19 cellular contexts compared by ENCODE assay signal in the genomic region with DNA sequence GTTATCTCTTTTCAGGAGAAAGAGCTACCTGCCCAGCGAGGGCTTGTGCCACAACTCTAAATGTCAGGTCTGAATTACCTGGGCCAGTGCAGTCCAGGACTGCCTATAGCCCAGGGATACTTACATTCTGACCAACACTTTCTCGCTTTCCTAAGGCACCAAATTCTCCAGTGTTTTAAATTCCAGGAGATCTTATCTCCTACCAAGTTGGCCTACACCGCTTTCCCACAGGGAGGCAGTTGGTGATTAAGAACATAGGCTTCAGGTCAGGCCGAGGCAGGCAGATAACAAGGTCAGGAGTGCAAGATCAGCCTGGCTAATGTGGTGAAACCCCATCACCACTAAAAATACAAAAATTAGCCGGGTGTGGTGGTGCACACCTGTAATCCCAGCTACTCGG. TPM values are rescaled to one million over a fixed set of nuclear protein-coding genes. Genes with fewer than 3 reads are reported as not detected.
DNase-seq lines count a peak whose midpoint lies in the region; TF ChIP-seq lines count a peak whose summit lies in the region.
"Had no signal": no experiment of that assay in that cellular context is flagged by ENCODE, and none has a peak within 500 bp of the region (broad histone marks: within the 10 kb centered on the region; RNA-seq: fewer than 3 reads in every experiment).

No MANE protein-coding gene starts in this region.

- H3K9me3 Mint-ChIP-seq in osteocyte (ENCODE audit: unreplicated experiment), result no peaks in the 10 kb centered on the region

- intact Hi-C loops in left ventricle myocardium inferior (cut with micrococcal nuclease), result no loop called here

- no peak overlapping the region for H3K4me3 ChIP-seq in left ventricle myocardium inferior
- H3K4me3 ChIP-seq: BLaER1 treated with 17β-estradiol and CSF1 and Interleukin-3, amounts not matched to agents 10 nM and 100 nM; HAP-1; K562 had no signal

- no peak overlapping the region for H3K27ac ChIP-seq in left ventricle myocardium inferior (replicated peaks)
- H3K27ac ChIP-seq: BLaER1 treated with 17β-estradiol and CSF1 and Interleukin-3, amounts not matched to agents 10 nM and 100 nM had no signal

- H3K27me3 Mint-ChIP-seq in osteocyte (ENCODE audit: unreplicated experiment), result peaks cover 22% of the 10 kb centered on the region

- no peaks in the 10 kb centered on the region for H3K36me3 ChIP-seq in left ventricle myocardium inferior
- H3K36me3 ChIP-seq: HAP-1 had no signal

- no peak overlapping the region for H3K4me3 Mint-ChIP-seq in osteocyte (ENCODE audit: unreplicated experiment)
- H3K4me3 Mint-ChIP-seq: B cell; CD8-positive, alpha-beta memory T cell had no signal

- H3K9me3 ChIP-seq in left ventricle myocardium inferior (replicated peaks), result peaks cover 6% of the 10 kb centered on the region

- H3K27me3 ChIP-seq in left ventricle myocardium inferior (ENCODE audit: low read depth), result no peaks in the 10 kb centered on the region
- H3K27me3 ChIP-seq: BLaER1 treated with 17β-estradiol and CSF1 and Interleukin-3, amounts not matched to agents 10 nM and 100 nM had no signal

- TF ChIP-seq CTCF in osteocyte (IDR thresholded peaks at IDR 0.05) (no peak), left ventricle myocardium inferior (IDR thresholded peaks at IDR 0.05; ENCODE audit: borderline replicate concordance) (no peak)

- H3K4me1 ChIP-seq in left ventricle myocardium inferior, result no peaks in the 10 kb centered on the region
- H3K4me1 ChIP-seq: BLaER1 treated with 17β-estradiol and CSF1 and Interleukin-3, amounts not matched to agents 10 nM and 100 nM had no signal

- DNase-seq in A172 (ENCODE audit: low spot score) (peak; percentile 13), ELF-1 (ENCODE audit: low read depth, low spot score) (peak; percentile 67), amniotic epithelial cell (ENCODE audit: low read depth) (peak; percentile 58), osteocyte (ENCODE audit: extremely low spot score, unreplicated experiment) (peak; percentile 27), GOT3 (lab: John Stamatoyannopoulos, UW) (no peak), left ventricle myocardium inferior (no peak)
- DNase-seq in activated CD4-positive, alpha-beta T cell treated with anti-CD3 and anti-CD28 coated beads, Interleukin-2, amount 50 U/mL, for 4 hours, result no peak
- DNase-seq: 8988T; CD8-positive, alpha-beta memory T cell; COR-L47; DMS 273 treated with DMSO at 0.1 percent for 48 hours; DMS53; DND-41; GF-D8; IMR-90 had no signal

- no peaks in the 10 kb centered on the region for H3K4me1 Mint-ChIP-seq in osteocyte (ENCODE audit: unreplicated experiment)
- H3K4me1 Mint-ChIP-seq: B cell; CD8-positive, alpha-beta memory T cell had no signal

- H3K27ac Mint-ChIP-seq in osteocyte (ENCODE audit: unreplicated experiment), result no peak overlapping the region
- H3K27ac Mint-ChIP-seq: B cell had no signal

- no peaks in the 10 kb centered on the region for H3K36me3 Mint-ChIP-seq in osteocyte (ENCODE audit: unreplicated experiment)

RNA-seq across cellular contexts. Expression of a gene that starts 41.1 kb away (rescaled TPM):
- 1,242 and 2,235 TPM in 2 replicates for total RNA-seq in A172 (2014; rRNA removed; shearing (Covaris generic))
- total RNA-seq in osteocyte (935 and 1,004 TPM in 2 replicates), left ventricle myocardium inferior (853 TPM)

RNA-seq across cellular contexts. Expression of a gene that starts 53.7 kb away (rescaled TPM):
- 48.7 and 53.1 TPM in 2 replicates for total RNA-seq in A172 (2014; rRNA removed; shearing (Covaris generic))
- 7.4 and 8.1 TPM in 2 replicates for total RNA-seq in osteocyte
- 4.6 TPM for total RNA-seq in left ventricle myocardium inferior

Comparison
In these comparisons a context has a peak if more than half of its experiments do, and no peak if none do; other contexts are left out.
1. DNase-seq: peak in A172 (single experiment), ELF-1 (single experiment), amniotic epithelial cell (single experiment) and osteocyte (single experiment); none in GOT3 (single experiment), activated CD4-positive, alpha-beta T cell treated with anti-CD3 and anti-CD28 coated beads, Interleukin-2, amount 50 U/mL, for 4 hours (0 of 2) and left ventricle myocardium inferior (single experiment).